Comparison of ENCODE assay signal across 9 cellular contexts in genomic region chr10:30219977-30220751, GRCh38.
DNase-seq lines count a peak whose midpoint lies in the region; ATAC-seq and TF ChIP-seq lines count a peak whose summit lies in the region.
"Had no signal": no experiment of that assay in that cellular context is flagged by ENCODE, and none has a peak within 500 bp of the region (broad histone marks: within the 10 kb centered on the region; RNA-seq: fewer than 3 reads in every experiment).

No MANE protein-coding gene starts in this region.

- H3K36me3 ChIP-seq in psoas muscle (ENCODE audit: insufficient read depth in 1 of 2, low read depth in 1 of 2) = no peaks in the 10 kb centered on the region

- H3K27ac ChIP-seq in psoas muscle = peak overlapping the region; percentile 65
- H3K27ac ChIP-seq: VCaP had no signal

- intact Hi-C loops in psoas muscle (cut with DNase I) = no loop called here

- peak overlapping the region; percentile 50 for H3K4me3 ChIP-seq in psoas muscle

- ATAC-seq in psoas muscle = peak; percentile 57 to 89 (median 87)
- no peak for ATAC-seq in GM19455 (IDR thresholded peaks at IDR 0.05; ENCODE audit: unreplicated experiment)
- no peak for ATAC-seq in GM21529 (IDR thresholded peaks at IDR 0.05; ENCODE audit: unreplicated experiment)

- WGBS in psoas muscle, 3 donors = 17 to 20% (median 18%) methylated on average over 17 of the region's 17 CpGs

- DNase-seq in GM04504 (ENCODE audit: low read depth) (peak; percentile 16), NCI-H345 (lab: John Stamatoyannopoulos, UW) (peak; percentile 9), erythroblast (lab: John Stamatoyannopoulos, UW) (peak; percentile 3 to 27), psoas muscle (no peak), foreskin melanocyte (no peak), NCI-H524 treated with DMSO at 0.1 percent for 48 hours (lab: John Stamatoyannopoulos, UW) (no peak)

- no peak for TF ChIP-seq POLR2A in erythroblast (IDR thresholded peaks at IDR 0.05; ENCODE audit: low read length)

- no peaks in the 10 kb centered on the region for H3K27me3 ChIP-seq in psoas muscle (ENCODE audit: insufficient read depth in 3 of 3, low read length in 2 of 3)

- H3K9me3 ChIP-seq in psoas muscle = no peaks in the 10 kb centered on the region

- H3K4me1 ChIP-seq in psoas muscle = peaks cover 17% of the 10 kb centered on the region

- no peak for TF ChIP-seq CTCF in psoas muscle (IDR thresholded peaks at IDR 0.05)

Comparison
In these comparisons a context has a peak if more than half of its experiments do, and no peak if none do; other contexts are left out.
1. DNase-seq: peak in GM04504 (single experiment), NCI-H345 (single experiment) and erythroblast (2 of 2); none in psoas muscle (0 of 2), foreskin melanocyte (single experiment) and NCI-H524 treated with DMSO at 0.1 percent for 48 hours (single experiment).
2. ATAC-seq: peak in psoas muscle (4 of 4); none in GM19455 (single experiment) and GM21529 (single experiment).